ENCODE assay signal across 23 cellular contexts in the genomic region with DNA sequence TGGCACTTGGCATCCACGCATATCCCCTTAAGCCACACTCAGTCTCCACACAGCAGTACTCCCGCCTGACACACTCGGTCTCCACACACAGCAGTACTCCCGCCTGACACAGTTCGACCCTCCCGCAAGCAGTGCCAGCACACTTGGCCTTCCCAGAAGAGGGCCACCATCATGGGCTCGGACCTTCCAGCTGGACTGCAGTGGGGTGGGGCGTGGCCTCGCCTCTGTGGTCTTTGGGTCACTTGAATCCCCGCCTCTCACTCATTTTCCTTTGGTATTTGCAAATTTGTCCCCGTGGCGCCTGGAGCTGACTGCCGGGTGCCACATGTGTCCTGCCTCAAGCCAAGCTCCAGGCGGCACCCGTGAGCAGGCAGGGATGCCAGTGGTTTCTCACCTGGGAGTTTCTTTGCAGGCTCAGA.
DNase-seq lines count a peak whose midpoint lies in the region; ATAC-seq and TF ChIP-seq lines count a peak whose summit lies in the region.
"Had no signal": no experiment of that assay in that cellular context is flagged by ENCODE, and none has a peak within 500 bp of the region (broad histone marks: within the 10 kb centered on the region; RNA-seq: fewer than 3 reads in every experiment).

No MANE protein-coding gene starts in this region.

- intact Hi-C loops in heart left ventricle (cut with DNase I): loop anchor here in 4 of 10 donors (5.0 kb wide), 3 partner anchors 41 to 261 kb away; partner anchors contain the start of genes MORN1 (in 1 of the 4) and RER1 (in 1 of the 4)
- intact Hi-C loops in activated T-helper 1 cell treated with anti-CD3 and anti-CD28 coated beads, Interleukin-12 subunit alpha, Interleukin-12 subunit beta, Interleukin-2, Interleukin-4 antibody, amounts not matched to agents 30 ng/mL and 10 ng/mL and 1 ng/mL, durations not matched to agents 14 hours and 24 hours and 36 hours (cut with micrococcal nuclease): loop anchor here (5.0 to 10.0 kb wide), 2 partner anchors 394 to 511 kb away; partner anchors contain the start of gene PANK4
- intact Hi-C loops in lower lobe of right lung (cut with DNase I): no loop called here

- H3K36me3 Mint-ChIP-seq in activated T-helper 1 cell treated with anti-CD3 and anti-CD28 coated beads, Interleukin-12 subunit alpha, Interleukin-12 subunit beta, Interleukin-2, Interleukin-4 antibody, amounts not matched to agents 30 ng/mL and 10 ng/mL and 1 ng/mL, durations not matched to agents 14 hours and 24 hours and 36 hours (ENCODE audit: low read depth): no peaks in the 10 kb centered on the region

- peaks cover 11% of the 10 kb centered on the region for H3K4me1 Mint-ChIP-seq in activated T-helper 1 cell treated with anti-CD3 and anti-CD28 coated beads, Interleukin-12 subunit alpha, Interleukin-12 subunit beta, Interleukin-2, Interleukin-4 antibody, amounts not matched to agents 30 ng/mL and 10 ng/mL and 1 ng/mL, durations not matched to agents 14 hours and 24 hours and 36 hours (ENCODE audit: low read depth)

- no peak overlapping the region for H3K4me2 ChIP-seq in Karpas-422 (ENCODE audit: low read depth, low read length, poor library complexity, severe bottlenecking)
- H3K4me2 ChIP-seq: A549 had no signal

- no peak overlapping the region for H3K27ac Mint-ChIP-seq in activated T-helper 1 cell treated with anti-CD3 and anti-CD28 coated beads, Interleukin-12 subunit alpha, Interleukin-12 subunit beta, Interleukin-2, Interleukin-4 antibody, amounts not matched to agents 30 ng/mL and 10 ng/mL and 1 ng/mL, durations not matched to agents 14 hours and 24 hours and 36 hours
- H3K27ac Mint-ChIP-seq: stimulated activated naive B cell treated with anti-CD40 and anti-IgM and Interleukin-4, amounts not matched to agents 10 μg/mL and 1 μg/mL and 100 μg/mL, for 72 hours had no signal

- no peaks in the 10 kb centered on the region for H3K9me2 ChIP-seq in Karpas-422 (replicated peaks; ENCODE audit: insufficient read depth, low read length)

- no peak overlapping the region for H3K4me3 ChIP-seq in heart left ventricle
- H3K4me3 ChIP-seq in right atrium auricular region: no peak overlapping the region
- H3K4me3 ChIP-seq in lower lobe of right lung: no peak overlapping the region
- H3K4me3 ChIP-seq in Karpas-422 (ENCODE audit: low read length): no peak overlapping the region
- H3K4me3 ChIP-seq: A549, testis had no signal

- H3K36me3 ChIP-seq in heart left ventricle (no peaks in the 10 kb centered on the region), right atrium auricular region (no peaks in the 10 kb centered on the region), lower lobe of right lung (no peaks in the 10 kb centered on the region), Karpas-422 (ENCODE audit: insufficient read depth, low read length) (no peaks in the 10 kb centered on the region)

- H2AFZ ChIP-seq in Karpas-422 (ENCODE audit: low read length): no peak overlapping the region

- H3K9me3 ChIP-seq in heart left ventricle (no peaks in the 10 kb centered on the region), right atrium auricular region (no peaks in the 10 kb centered on the region), lower lobe of right lung (no peaks in the 10 kb centered on the region), Karpas-422 (ENCODE audit: low read length) (no peaks in the 10 kb centered on the region)
- H3K9me3 ChIP-seq: A549, testis had no signal

- DNase-seq in heart left ventricle (peak in 3 of 5 donors; percentile 14 to 58 (median 23)), right atrium auricular region (ENCODE audit: low spot score) (no peak), lower lobe of right lung (peak; percentile 77), Karpas-422 (no peak)
- DNase-seq in activated T-helper 1 cell treated with anti-CD3 and anti-CD28 coated beads, Interleukin-12 subunit alpha, Interleukin-12 subunit beta, Interleukin-2, Interleukin-4 antibody, amounts not matched to agents 30 ng/mL and 10 ng/mL and 1 ng/mL, durations not matched to agents 14 hours and 24 hours and 36 hours (ENCODE audit: low spot score): no peak
- DNase-seq: activated gamma-delta T cell; AML-193; DMS53; effector CD4-positive, alpha-beta T cell; HCEC 1CT; KG1; NCI-H1417 treated with DMSO at 0.1 percent for 48 hours; NCI-H2081 treated with DMSO at 0.1 percent for 48 hours; NCI-H345; NCI-H748 treated with DMSO at 0.1 percent for 48 hours; stimulated activated naive B cell treated with anti-CD40 and anti-IgM and Interleukin-4, amounts not matched to agents 10 μg/mL and 1 μg/mL and 100 μg/mL, for 72 hours; T-helper 2 cell; testis had no signal

- H3K9me3 Mint-ChIP-seq in activated T-helper 1 cell treated with anti-CD3 and anti-CD28 coated beads, Interleukin-12 subunit alpha, Interleukin-12 subunit beta, Interleukin-2, Interleukin-4 antibody, amounts not matched to agents 30 ng/mL and 10 ng/mL and 1 ng/mL, durations not matched to agents 14 hours and 24 hours and 36 hours: no peaks in the 10 kb centered on the region
- H3K9me3 Mint-ChIP-seq: stimulated activated naive B cell treated with anti-CD40 and anti-IgM and Interleukin-4, amounts not matched to agents 10 μg/mL and 1 μg/mL and 100 μg/mL, for 72 hours had no signal

- H3K79me2 ChIP-seq in Karpas-422 (ENCODE audit: low read length): no peaks in the 10 kb centered on the region

- H4K20me1 ChIP-seq in Karpas-422 (ENCODE audit: insufficient read depth, low read depth, low read length): no peaks in the 10 kb centered on the region

- H3K27ac ChIP-seq in heart left ventricle (no peak overlapping the region), right atrium auricular region (no peak overlapping the region), lower lobe of right lung (peak overlapping the region; percentile 72), Karpas-422 (ENCODE audit: low read length) (no peak overlapping the region)
- H3K27ac ChIP-seq: A549, testis had no signal

- WGBS in heart left ventricle, 4 donors: 92 to 94% (median 94%) methylated on average over 14 to 15 of the region's 15 CpGs

- no peak overlapping the region for H3K9ac ChIP-seq in Karpas-422 (ENCODE audit: low read length)

- H3K27me3 Mint-ChIP-seq in activated T-helper 1 cell treated with anti-CD3 and anti-CD28 coated beads, Interleukin-12 subunit alpha, Interleukin-12 subunit beta, Interleukin-2, Interleukin-4 antibody, amounts not matched to agents 30 ng/mL and 10 ng/mL and 1 ng/mL, durations not matched to agents 14 hours and 24 hours and 36 hours (ENCODE audit: insufficient read depth): peaks cover 7% of the 10 kb centered on the region
- H3K27me3 Mint-ChIP-seq: stimulated activated naive B cell treated with anti-CD40 and anti-IgM and Interleukin-4, amounts not matched to agents 10 μg/mL and 1 μg/mL and 100 μg/mL, for 72 hours had no signal

- ATAC-seq in heart left ventricle (no peak), lower lobe of right lung (no peak), HG02763 (IDR thresholded peaks at IDR 0.05; ENCODE audit: unreplicated experiment) (no peak), GM18520 (IDR thresholded peaks at IDR 0.05; ENCODE audit: unreplicated experiment) (no peak), HG03571 (IDR thresholded peaks at IDR 0.05; ENCODE audit: unreplicated experiment) (no peak)
- ATAC-seq: A549; sciatic nerve; stimulated activated naive B cell treated with anti-CD40 and anti-IgM and Interleukin-4, amounts not matched to agents 10 μg/mL and 1 μg/mL and 100 μg/mL, for 72 hours had no signal

- H3K27me3 ChIP-seq in heart left ventricle (no peaks in the 10 kb centered on the region), right atrium auricular region (no peaks in the 10 kb centered on the region), lower lobe of right lung (ENCODE audit: low read depth) (no peaks in the 10 kb centered on the region), Karpas-422 (ENCODE audit: low read length) (no peaks in the 10 kb centered on the region)
- H3K27me3 ChIP-seq: testis had no signal

- H3K4me3 Mint-ChIP-seq in activated T-helper 1 cell treated with anti-CD3 and anti-CD28 coated beads, Interleukin-12 subunit alpha, Interleukin-12 subunit beta, Interleukin-2, Interleukin-4 antibody, amounts not matched to agents 30 ng/mL and 10 ng/mL and 1 ng/mL, durations not matched to agents 14 hours and 24 hours and 36 hours: peak overlapping the region; percentile 39
- H3K4me3 Mint-ChIP-seq: stimulated activated naive B cell treated with anti-CD40 and anti-IgM and Interleukin-4, amounts not matched to agents 10 μg/mL and 1 μg/mL and 100 μg/mL, for 72 hours had no signal

- TF ChIP-seq CTCF in heart left ventricle (IDR thresholded peaks at IDR 0.05) (no peak), right atrium auricular region (IDR thresholded peaks at IDR 0.05) (no peak), lower lobe of right lung (IDR thresholded peaks at IDR 0.05) (peak; percentile 35)

- H3K4me1 ChIP-seq in heart left ventricle (peaks cover 2 to 45% (median 26%) of the 10 kb centered on the region in 12 donors), right atrium auricular region (peaks cover 0 to 50% of the 10 kb centered on the region in 2 donors), lower lobe of right lung (peaks cover 50% of the 10 kb centered on the region), Karpas-422 (ENCODE audit: low read length) (no peaks in the 10 kb centered on the region)

- no peak for TF ChIP-seq POLR2A in heart left ventricle (IDR thresholded peaks at IDR 0.05)

Comparison
In these comparisons a context has a peak if more than half of its experiments do, and no peak if none do; other contexts are left out.
1. DNase-seq: peak in heart left ventricle (3 of 5) and lower lobe of right lung (single experiment); none in right atrium auricular region (single experiment), activated T-helper 1 cell treated with anti-CD3 and anti-CD28 coated beads, Interleukin-12 subunit alpha, Interleukin-12 subunit beta, Interleukin-2, Interleukin-4 antibody, amounts not matched to agents 30 ng/mL and 10 ng/mL and 1 ng/mL, durations not matched to agents 14 hours and 24 hours and 36 hours (single experiment) and Karpas-422 (single experiment).